ENCODE assay signal across 13 cellular contexts in genomic region chr6:21949211-21949801, GRCh38.
DNase-seq lines count a peak whose midpoint lies in the region; ATAC-seq and TF ChIP-seq lines count a peak whose summit lies in the region.
"Had no signal": no experiment of that assay in that cellular context is flagged by ENCODE, and none has a peak within 500 bp of the region (broad histone marks: within the 10 kb centered on the region; RNA-seq: fewer than 3 reads in every experiment).

No MANE protein-coding gene starts in this region.

- no peaks in the 10 kb centered on the region for H3K9me3 ChIP-seq in cardiac muscle cell (ENCODE audit: low read depth)
- H3K9me3 ChIP-seq: colonic mucosa, MG63 had no signal

- intact Hi-C loops in Right ventricle myocardium superior (cut with DNase I), result no loop called here

- H3K27ac ChIP-seq in cardiac muscle cell, result peak overlapping the region; percentile 0
- H3K27ac ChIP-seq: colonic mucosa had no signal

- H3K36me3 ChIP-seq in cardiac muscle cell, result no peaks in the 10 kb centered on the region
- H3K36me3 ChIP-seq: colonic mucosa, MG63 had no signal

- DNase-seq in cardiac muscle cell (ENCODE audit: low read depth in 1 of 2, low spot score in 1 of 2) (no peak), Right ventricle myocardium superior (no peak), NCI-H526 treated with DMSO at 0.1 percent for 48 hours (lab: John Stamatoyannopoulos, UW) (peak; percentile 43), kidney glomerular epithelial cell (lab: John Stamatoyannopoulos, UW) (peak; percentile 78), NCI-H2081 (lab: John Stamatoyannopoulos, UW) (no peak), HCEC 1CT (no peak)
- no peak for DNase-seq in stimulated activated CD4-positive, alpha-beta T cell treated with anti-CD3 and anti-CD28 coated beads, Interleukin-2, amount 100 ng/mL, for 24 hours
- no peak for DNase-seq in stimulated activated CD4-positive, alpha-beta T cell treated with anti-CD3 and anti-CD28 coated beads, Interleukin-4, amount 100 ng/mL, for 1 hour
- DNase-seq: activated CD8-positive, alpha-beta memory T cell treated with anti-CD3 and anti-CD28 coated beads, Interleukin-2, amount 10 ng/mL, durations not matched to agents 7 days and 5 days; activated naive CD8-positive, alpha-beta T cell treated with anti-CD3 and anti-CD28 coated beads for 36 hours; colonic mucosa; immature natural killer cell; MG63 had no signal

- ATAC-seq in Right ventricle myocardium superior (ENCODE audit: poor library complexity), result no peak
- ATAC-seq: activated CD8-positive, alpha-beta memory T cell treated with anti-CD3 and anti-CD28 coated beads, Interleukin-2, amount 10 ng/mL, durations not matched to agents 7 days and 5 days had no signal

- no peak for TF ChIP-seq CTCF in cardiac muscle cell (IDR thresholded peaks at IDR 0.05; ENCODE audit: low read depth, low read length)

- H3K4me1 ChIP-seq in cardiac muscle cell (ENCODE audit: low read depth), result peaks cover 39% of the 10 kb centered on the region

- no peak overlapping the region for H3K4me3 ChIP-seq in cardiac muscle cell
- H3K4me3 ChIP-seq: colonic mucosa, MG63 had no signal

- H3K27me3 ChIP-seq in cardiac muscle cell, result no peaks in the 10 kb centered on the region
- H3K27me3 ChIP-seq: colonic mucosa, MG63 had no signal

Comparison
In these comparisons a context has a peak if more than half of its experiments do, and no peak if none do; other contexts are left out.
1. DNase-seq: peak in NCI-H526 treated with DMSO at 0.1 percent for 48 hours (single experiment) and kidney glomerular epithelial cell (single experiment); none in cardiac muscle cell (0 of 2), Right ventricle myocardium superior (single experiment), stimulated activated CD4-positive, alpha-beta T cell treated with anti-CD3 and anti-CD28 coated beads, Interleukin-2, amount 100 ng/mL, for 24 hours (0 of 2), NCI-H2081 (0 of 2), HCEC 1CT (single experiment) and stimulated activated CD4-positive, alpha-beta T cell treated with anti-CD3 and anti-CD28 coated beads, Interleukin-4, amount 100 ng/mL, for 1 hour (single experiment).